In the genomic region with DNA sequence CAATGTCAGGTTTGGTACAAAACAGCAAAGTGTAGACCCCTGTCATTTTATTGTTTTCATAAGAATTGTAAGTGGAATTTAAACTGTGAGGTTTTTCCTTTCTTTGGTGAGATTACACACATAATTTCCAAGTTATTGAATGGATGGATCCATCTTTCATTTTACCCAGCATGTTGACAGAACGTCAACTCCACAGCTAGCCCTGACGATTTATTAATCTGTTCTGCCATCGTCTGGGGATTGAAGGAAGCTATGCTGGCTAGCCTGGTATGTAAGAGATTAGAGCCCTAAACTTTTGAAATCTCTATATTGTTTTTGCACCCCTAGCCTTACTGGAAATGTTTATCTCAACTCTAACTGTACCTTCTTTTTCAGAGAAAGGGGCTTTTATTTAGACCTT, we compare ENCODE assay signal across 2 cellular contexts.
TF ChIP-seq lines count a peak whose summit lies in the region.

No MANE protein-coding gene starts in this region.

TF ChIP-seq in HepG2, 621 proteins besides CTCF, POLR2A, EP300 and RAD21:
- no peak for TF ChIP-seq ZNF766 (CRISPR knock-in tag; IDR thresholded peaks at IDR 0.05; ENCODE audit: borderline replicate concordance)
- peak; percentile 16 for TF ChIP-seq STAG1 (CRISPR knock-in tag; IDR thresholded peaks at IDR 0.05)
- TF ChIP-seq XBP1 (CRISPR knock-in tag; IDR thresholded peaks at IDR 0.05) = no peak

TF ChIP-seq in GM23338, 12 proteins besides CTCF, POLR2A, EP300 and RAD21:
- TF ChIP-seq ZNF114 (CRISPR knock-in tag; IDR thresholded peaks at IDR 0.05) = no peak
- no peak for TF ChIP-seq EZH2 (IDR thresholded peaks at IDR 0.05; ENCODE audit: low read depth, unreplicated experiment)
- no peak for TF ChIP-seq EZH2phosphoT487 (IDR thresholded peaks at IDR 0.05; ENCODE audit: unreplicated experiment)
- TF ChIP-seq, protein P1, sequence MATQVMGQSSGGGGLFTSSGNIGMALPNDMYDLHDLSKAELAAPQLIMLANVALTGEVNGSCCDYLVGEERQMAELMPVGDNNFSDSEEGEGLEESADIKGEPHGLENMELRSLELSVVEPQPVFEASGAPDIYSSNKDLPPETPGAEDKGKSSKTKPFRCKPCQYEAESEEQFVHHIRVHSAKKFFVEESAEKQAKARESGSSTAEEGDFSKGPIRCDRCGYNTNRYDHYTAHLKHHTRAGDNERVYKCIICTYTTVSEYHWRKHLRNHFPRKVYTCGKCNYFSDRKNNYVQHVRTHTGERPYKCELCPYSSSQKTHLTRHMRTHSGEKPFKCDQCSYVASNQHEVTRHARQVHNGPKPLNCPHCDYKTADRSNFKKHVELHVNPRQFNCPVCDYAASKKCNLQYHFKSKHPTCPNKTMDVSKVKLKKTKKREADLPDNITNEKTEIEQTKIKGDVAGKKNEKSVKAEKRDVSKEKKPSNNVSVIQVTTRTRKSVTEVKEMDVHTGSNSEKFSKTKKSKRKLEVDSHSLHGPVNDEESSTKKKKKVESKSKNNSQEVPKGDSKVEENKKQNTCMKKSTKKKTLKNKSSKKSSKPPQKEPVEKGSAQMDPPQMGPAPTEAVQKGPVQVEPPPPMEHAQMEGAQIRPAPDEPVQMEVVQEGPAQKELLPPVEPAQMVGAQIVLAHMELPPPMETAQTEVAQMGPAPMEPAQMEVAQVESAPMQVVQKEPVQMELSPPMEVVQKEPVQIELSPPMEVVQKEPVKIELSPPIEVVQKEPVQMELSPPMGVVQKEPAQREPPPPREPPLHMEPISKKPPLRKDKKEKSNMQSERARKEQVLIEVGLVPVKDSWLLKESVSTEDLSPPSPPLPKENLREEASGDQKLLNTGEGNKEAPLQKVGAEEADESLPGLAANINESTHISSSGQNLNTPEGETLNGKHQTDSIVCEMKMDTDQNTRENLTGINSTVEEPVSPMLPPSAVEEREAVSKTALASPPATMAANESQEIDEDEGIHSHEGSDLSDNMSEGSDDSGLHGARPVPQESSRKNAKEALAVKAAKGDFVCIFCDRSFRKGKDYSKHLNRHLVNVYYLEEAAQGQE (IDR thresholded peaks at IDR 0.05; ENCODE audit: unreplicated experiment) = no peak
- no peak for TF ChIP-seq NANOG (IDR thresholded peaks at IDR 0.05; ENCODE audit: borderline replicate concordance)
- TF ChIP-seq, protein P2, sequence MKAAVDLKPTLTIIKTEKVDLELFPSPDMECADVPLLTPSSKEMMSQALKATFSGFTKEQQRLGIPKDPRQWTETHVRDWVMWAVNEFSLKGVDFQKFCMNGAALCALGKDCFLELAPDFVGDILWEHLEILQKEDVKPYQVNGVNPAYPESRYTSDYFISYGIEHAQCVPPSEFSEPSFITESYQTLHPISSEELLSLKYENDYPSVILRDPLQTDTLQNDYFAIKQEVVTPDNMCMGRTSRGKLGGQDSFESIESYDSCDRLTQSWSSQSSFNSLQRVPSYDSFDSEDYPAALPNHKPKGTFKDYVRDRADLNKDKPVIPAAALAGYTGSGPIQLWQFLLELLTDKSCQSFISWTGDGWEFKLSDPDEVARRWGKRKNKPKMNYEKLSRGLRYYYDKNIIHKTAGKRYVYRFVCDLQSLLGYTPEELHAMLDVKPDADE (IDR thresholded peaks at IDR 0.05) = no peak
- no peak for TF ChIP-seq STAT1 (IDR thresholded peaks at IDR 0.05; ENCODE audit: unreplicated experiment)
- no peak for TF ChIP-seq ZNF331 (CRISPR knock-in tag; IDR thresholded peaks at IDR 0.05; ENCODE audit: low read depth)
- no peak for TF ChIP-seq POLR2AphosphoS5 (IDR thresholded peaks at IDR 0.05; ENCODE audit: low read depth)
- TF ChIP-seq, protein P3, sequence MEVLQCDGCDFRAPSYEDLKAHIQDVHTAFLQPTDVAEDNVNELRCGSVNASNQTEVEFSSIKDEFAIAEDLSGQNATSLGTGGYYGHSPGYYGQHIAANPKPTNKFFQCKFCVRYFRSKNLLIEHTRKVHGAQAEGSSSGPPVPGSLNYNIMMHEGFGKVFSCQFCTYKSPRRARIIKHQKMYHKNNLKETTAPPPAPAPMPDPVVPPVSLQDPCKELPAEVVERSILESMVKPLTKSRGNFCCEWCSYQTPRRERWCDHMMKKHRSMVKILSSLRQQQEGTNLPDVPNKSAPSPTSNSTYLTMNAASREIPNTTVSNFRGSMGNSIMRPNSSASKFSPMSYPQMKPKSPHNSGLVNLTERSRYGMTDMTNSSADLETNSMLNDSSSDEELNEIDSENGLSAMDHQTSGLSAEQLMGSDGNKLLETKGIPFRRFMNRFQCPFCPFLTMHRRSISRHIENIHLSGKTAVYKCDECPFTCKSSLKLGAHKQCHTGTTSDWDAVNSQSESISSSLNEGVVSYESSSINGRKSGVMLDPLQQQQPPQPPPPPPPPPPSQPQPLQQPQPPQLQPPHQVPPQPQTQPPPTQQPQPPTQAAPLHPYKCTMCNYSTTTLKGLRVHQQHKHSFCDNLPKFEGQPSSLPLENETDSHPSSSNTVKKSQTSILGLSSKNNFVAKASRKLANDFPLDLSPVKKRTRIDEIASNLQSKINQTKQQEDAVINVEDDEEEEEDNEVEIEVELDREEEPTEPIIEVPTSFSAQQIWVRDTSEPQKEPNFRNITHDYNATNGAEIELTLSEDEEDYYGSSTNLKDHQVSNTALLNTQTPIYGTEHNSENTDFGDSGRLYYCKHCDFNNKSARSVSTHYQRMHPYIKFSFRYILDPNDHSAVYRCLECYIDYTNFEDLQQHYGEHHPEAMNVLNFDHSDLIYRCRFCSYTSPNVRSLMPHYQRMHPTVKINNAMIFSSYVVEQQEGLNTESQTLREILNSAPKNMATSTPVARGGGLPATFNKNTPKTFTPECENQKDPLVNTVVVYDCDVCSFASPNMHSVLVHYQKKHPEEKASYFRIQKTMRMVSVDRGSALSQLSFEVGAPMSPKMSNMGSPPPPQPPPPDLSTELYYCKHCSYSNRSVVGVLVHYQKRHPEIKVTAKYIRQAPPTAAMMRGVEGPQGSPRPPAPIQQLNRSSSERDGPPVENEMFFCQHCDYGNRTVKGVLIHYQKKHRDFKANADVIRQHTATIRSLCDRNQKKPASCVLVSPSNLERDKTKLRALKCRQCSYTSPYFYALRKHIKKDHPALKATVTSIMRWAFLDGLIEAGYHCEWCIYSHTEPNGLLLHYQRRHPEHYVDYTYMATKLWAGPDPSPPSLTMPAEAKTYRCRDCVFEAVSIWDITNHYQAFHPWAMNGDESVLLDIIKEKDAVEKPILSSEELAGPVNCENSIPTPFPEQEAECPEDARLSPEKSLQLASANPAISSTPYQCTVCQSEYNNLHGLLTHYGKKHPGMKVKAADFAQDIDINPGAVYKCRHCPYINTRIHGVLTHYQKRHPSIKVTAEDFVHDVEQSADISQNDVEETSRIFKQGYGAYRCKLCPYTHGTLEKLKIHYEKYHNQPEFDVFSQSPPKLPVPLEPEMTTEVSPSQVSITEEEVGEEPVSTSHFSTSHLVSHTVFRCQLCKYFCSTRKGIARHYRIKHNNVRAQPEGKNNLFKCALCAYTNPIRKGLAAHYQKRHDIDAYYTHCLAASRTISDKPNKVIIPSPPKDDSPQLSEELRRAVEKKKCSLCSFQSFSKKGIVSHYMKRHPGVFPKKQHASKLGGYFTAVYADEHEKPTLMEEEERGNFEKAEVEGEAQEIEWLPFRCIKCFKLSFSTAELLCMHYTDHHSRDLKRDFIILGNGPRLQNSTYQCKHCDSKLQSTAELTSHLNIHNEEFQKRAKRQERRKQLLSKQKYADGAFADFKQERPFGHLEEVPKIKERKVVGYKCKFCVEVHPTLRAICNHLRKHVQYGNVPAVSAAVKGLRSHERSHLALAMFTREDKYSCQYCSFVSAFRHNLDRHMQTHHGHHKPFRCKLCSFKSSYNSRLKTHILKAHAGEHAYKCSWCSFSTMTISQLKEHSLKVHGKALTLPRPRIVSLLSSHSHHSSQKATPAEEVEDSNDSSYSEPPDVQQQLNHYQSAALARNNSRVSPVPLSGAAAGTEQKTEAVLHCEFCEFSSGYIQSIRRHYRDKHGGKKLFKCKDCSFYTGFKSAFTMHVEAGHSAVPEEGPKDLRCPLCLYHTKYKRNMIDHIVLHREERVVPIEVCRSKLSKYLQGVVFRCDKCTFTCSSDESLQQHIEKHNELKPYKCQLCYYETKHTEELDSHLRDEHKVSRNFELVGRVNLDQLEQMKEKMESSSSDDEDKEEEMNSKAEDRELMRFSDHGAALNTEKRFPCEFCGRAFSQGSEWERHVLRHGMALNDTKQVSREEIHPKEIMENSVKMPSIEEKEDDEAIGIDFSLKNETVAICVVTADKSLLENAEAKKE (CRISPR knock-in tag; IDR thresholded peaks at IDR 0.05) = no peak
- TF ChIP-seq JUNB (IDR thresholded peaks at IDR 0.05; ENCODE audit: unreplicated experiment) = no peak
- no peak for TF ChIP-seq CREB1 (CRISPR knock-in tag; IDR thresholded peaks at IDR 0.05; ENCODE audit: low read depth)
